In the genomic region with DNA sequence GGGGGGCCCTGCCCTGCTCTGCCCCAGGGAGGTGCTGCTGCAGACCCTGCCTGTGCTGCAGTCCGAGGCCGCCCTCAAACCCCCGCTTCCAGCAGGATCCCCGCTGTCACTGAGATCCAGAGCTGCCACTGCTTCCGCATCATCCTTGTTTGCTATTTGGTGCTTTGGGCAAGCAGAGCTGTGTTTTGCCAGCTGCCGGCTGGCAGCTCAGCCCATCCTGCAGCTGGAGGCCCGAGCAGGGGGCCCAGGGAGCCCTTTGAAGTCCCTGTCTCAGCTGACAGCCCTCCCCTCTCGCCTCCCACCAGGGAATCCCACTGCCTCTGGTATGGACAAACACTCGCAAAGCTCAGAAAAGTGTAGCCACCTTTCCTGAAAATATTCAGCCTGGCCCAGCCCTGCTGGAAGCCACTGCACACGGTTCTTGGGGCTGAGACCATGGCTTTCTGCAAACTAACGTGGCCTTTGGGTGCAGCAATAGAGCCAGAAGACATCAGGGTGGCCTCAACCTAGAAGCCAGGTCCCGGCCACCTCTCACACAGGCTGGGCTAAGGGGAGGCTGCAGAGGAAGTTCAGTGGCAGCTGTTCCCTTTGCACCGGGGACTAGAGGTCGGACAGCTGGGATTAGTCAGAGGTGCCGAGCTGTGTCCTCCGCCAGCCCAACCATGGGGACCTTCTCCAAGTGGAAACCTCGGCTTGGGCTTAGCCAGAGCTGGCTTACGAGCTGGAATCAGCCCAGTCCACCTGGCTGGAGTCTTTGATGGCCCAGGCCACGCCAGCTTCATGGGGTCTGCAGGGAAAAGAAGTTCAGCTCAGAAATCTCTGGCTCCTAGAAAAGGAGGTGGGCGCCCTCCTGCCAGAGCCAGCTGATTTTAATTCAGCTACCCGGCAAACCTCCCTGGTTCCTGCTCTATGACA, we compare ENCODE assay signal across 9 cellular contexts.
A peak's percentile ranks its signal among the peaks of the same experiment; 100 is the strongest.
DNase-seq lines count a peak whose midpoint lies in the region; ATAC-seq and TF ChIP-seq lines count a peak whose summit lies in the region.
"Had no signal": no experiment of that assay in that cellular context is flagged by ENCODE, and none has a peak within 500 bp of the region (broad histone marks: within the 10 kb centered on the region; RNA-seq: fewer than 3 reads in every experiment).

No MANE protein-coding gene starts in this region.

- no peaks in the 10 kb centered on the region for H3K27me3 ChIP-seq in IMR-90 (ENCODE audit: control insufficient read depth, insufficient read depth, low read length)
- no peaks in the 10 kb centered on the region; the same call in 1 of the 2 replicates for H3K27me3 ChIP-seq in SJCRH30

- H3K23ac ChIP-seq in IMR-90 (ENCODE audit: low read depth, low read length): 0 out of 2 replicates have a peak overlapping the region, but pooled peaks have one; percentile 31

- no peak overlapping the region for H4K5ac ChIP-seq in IMR-90 (ENCODE audit: low read depth, low read length)

- no peak overlapping the region for H3K18ac ChIP-seq in IMR-90 (ENCODE audit: low read depth, low read length)

- H3K9me3 ChIP-seq in IMR-90 (ENCODE audit: control insufficient read depth, insufficient read depth, low read length) (peaks cover 8% of the 10 kb centered on the region), SJCRH30 (replicated peaks) (no peaks in the 10 kb centered on the region)

- peaks cover 2 to 4% of the 10 kb centered on the region in 2 donors for H3K36me3 Mint-ChIP-seq in stimulated activated naive B cell treated with anti-CD40 and anti-IgM and Interleukin-4, amounts not matched to agents 10 μg/mL and 1 μg/mL and 100 μg/mL, for 72 hours
- H3K36me3 Mint-ChIP-seq: activated naive CD4-positive, alpha-beta T cell treated with anti-CD3 and anti-CD28 coated beads, Interleukin-2, amount 10 ng/mL, durations not matched to agents 7 days and 5 days had no signal

- intact Hi-C loops in IMR-90 (cut with micrococcal nuclease) (no loop called here), left ventricle myocardium superior (cut with micrococcal nuclease) (no loop called here)

- no peak for TF ChIP-seq POLR2A in IMR-90 (IDR thresholded peaks at IDR 0.05; ENCODE audit: low read depth, low read length)

- BruUV-seq in IMR-90 (replicated peaks; lab: Mats Ljungman, UMichigan): no TSS peak

- H4K8ac ChIP-seq in IMR-90 (ENCODE audit: low read depth in 2 of 2, low read length in 2 of 2): 0 out of 4 replicates have a peak overlapping the region, but pooled peaks of 1 of the 2 experiments have one; percentile 17

- peaks cover 7 to 9% of the 10 kb centered on the region in 2 donors for H3K27me3 Mint-ChIP-seq in stimulated activated naive B cell treated with anti-CD40 and anti-IgM and Interleukin-4, amounts not matched to agents 10 μg/mL and 1 μg/mL and 100 μg/mL, for 72 hours

- peaks cover 3% of the 10 kb centered on the region for H3K9me1 ChIP-seq in IMR-90 (ENCODE audit: insufficient read depth, low read length)

- no peak for TF ChIP-seq CTCF in IMR-90 (conservative IDR thresholded peaks at IDR 0.05; ENCODE audit: low read depth, low read length)

- H3K9me3 Mint-ChIP-seq in stimulated activated naive B cell treated with anti-CD40 and anti-IgM and Interleukin-4, amounts not matched to agents 10 μg/mL and 1 μg/mL and 100 μg/mL, for 72 hours: peaks cover 3 to 5% of the 10 kb centered on the region in 2 donors

- H3K4me3 ChIP-seq in IMR-90 (ENCODE audit: insufficient read depth, low read depth, low read length) (no peak overlapping the region), SJCRH30 (no peak overlapping the region)

- no peak overlapping the region for H3K4me3 Mint-ChIP-seq in stimulated activated naive B cell treated with anti-CD40 and anti-IgM and Interleukin-4, amounts not matched to agents 10 μg/mL and 1 μg/mL and 100 μg/mL, for 72 hours
- H3K4me3 Mint-ChIP-seq: activated naive CD4-positive, alpha-beta T cell treated with anti-CD3 and anti-CD28 coated beads, Interleukin-2, amount 10 ng/mL, durations not matched to agents 7 days and 5 days had no signal

- no peak for TF ChIP-seq RAD21 in IMR-90 (IDR thresholded peaks at IDR 0.05; ENCODE audit: low read length)

- no peak overlapping the region for H2BK15ac ChIP-seq in IMR-90 (ENCODE audit: low read depth, low read length)

- WGBS in IMR-90 (ENCODE audit: extremely low coverage in 2 of 2, insufficient read length in 1 of 2), 2 experiments: 55% methylated on average over 9 of the region's 21 CpGs; no CpG with 5 or more reads in 1 of the 2 experiments

- peak overlapping the region; percentile 37; the same call in 1 of the 2 replicates for H2BK120ac ChIP-seq in IMR-90 (ENCODE audit: low read depth, low read length)

- peak overlapping the region; percentile 63 for H2BK20ac ChIP-seq in IMR-90 (ENCODE audit: low read depth, low read length)

- peak overlapping the region; percentile 37 for H3K27ac Mint-ChIP-seq in stimulated activated naive B cell treated with anti-CD40 and anti-IgM and Interleukin-4, amounts not matched to agents 10 μg/mL and 1 μg/mL and 100 μg/mL, for 72 hours
- H3K27ac Mint-ChIP-seq: activated naive CD4-positive, alpha-beta T cell treated with anti-CD3 and anti-CD28 coated beads, Interleukin-2, amount 10 ng/mL, durations not matched to agents 7 days and 5 days had no signal

- in situ Hi-C loops in IMR-90 (cut with MboI; ENCODE audit: low sequenced_read_pairs): no loop called here

- peak overlapping the region; percentile 17; the same call in 1 of the 2 replicates for H2AK5ac ChIP-seq in IMR-90 (ENCODE audit: low read depth, low read length)

- H2AFZ ChIP-seq in IMR-90 (replicated peaks; ENCODE audit: low read length, poor library complexity): peak overlapping the region; percentile 51

- no peak overlapping the region for H3K4ac ChIP-seq in IMR-90 (ENCODE audit: low read depth, low read length)

- H2AK9ac ChIP-seq in IMR-90 (replicated peaks; ENCODE audit: low read depth, low read length, poor library complexity): peak overlapping the region; percentile 4

- peak overlapping the region; percentile 19; the same call in 1 of the 2 replicates for H4K91ac ChIP-seq in IMR-90 (ENCODE audit: insufficient read depth, low read depth, low read length)

- no peak overlapping the region for H3K56ac ChIP-seq in IMR-90 (ENCODE audit: extremely low read depth, insufficient read depth, low read length)

- peaks cover 6% of the 10 kb centered on the region for H4K20me1 ChIP-seq in IMR-90 (ENCODE audit: insufficient read depth, low read length)

- H3K9ac ChIP-seq in IMR-90 (ENCODE audit: low read depth, low read length): no peak overlapping the region

- peak; percentile 33 for ATAC-seq in IMR-90 (ENCODE audit: low read depth)
- ATAC-seq in left ventricle myocardium superior: peak; percentile 76
- peak; percentile 72 to 77 for ATAC-seq in stimulated activated naive B cell treated with anti-CD40 and anti-IgM and Interleukin-4, amounts not matched to agents 10 μg/mL and 1 μg/mL and 100 μg/mL, for 72 hours (replicated peaks)
- no peak for ATAC-seq in HG03280 (IDR thresholded peaks at IDR 0.05; ENCODE audit: unreplicated experiment)

- peaks cover 33% of the 10 kb centered on the region for H3K4me1 ChIP-seq in IMR-90 (ENCODE audit: control insufficient read depth, insufficient read depth, low read length)
- H3K4me1 ChIP-seq in SJCRH30: peaks cover 34% of the 10 kb centered on the region

- DNase-seq in IMR-90 (peak; percentile 48), SJCRH30 (peak; percentile 88 to 91), left ventricle myocardium superior (peak; percentile 71), NCI-H1436 (lab: John Stamatoyannopoulos, UW) (no peak)
- no peak for DNase-seq in stimulated activated naive B cell treated with anti-CD40 and anti-IgM and Interleukin-4, amounts not matched to agents 10 μg/mL and 1 μg/mL and 100 μg/mL, for 72 hours
- DNase-seq in stimulated activated naive CD4-positive, alpha-beta T cell treated with Interleukin-2 at 50 U/mL for 16 hours (lab: John Stamatoyannopoulos, UW): no peak
- no peak for DNase-seq in activated naive CD4-positive, alpha-beta T cell (lab: John Stamatoyannopoulos, UW)

- H3K4me2 ChIP-seq in IMR-90 (ENCODE audit: low read depth, low read length): no peak overlapping the region

- H3K14ac ChIP-seq in IMR-90 (replicated peaks; ENCODE audit: low read depth, low read length): no peak overlapping the region

- no peak overlapping the region for H2BK5ac ChIP-seq in IMR-90 (ENCODE audit: low read depth, low read length, poor library complexity, severe bottlenecking)

- peaks cover 12 to 24% of the 10 kb centered on the region in 2 donors for H3K4me1 Mint-ChIP-seq in stimulated activated naive B cell treated with anti-CD40 and anti-IgM and Interleukin-4, amounts not matched to agents 10 μg/mL and 1 μg/mL and 100 μg/mL, for 72 hours

- CTCF ChIA-PET in IMR-90 (lab: Yijun Ruan, JAX): interaction anchor here (0.6 to 1.0 kb wide), 4 partner anchors 10 to 91 kb away, joined by 3 read pairs; no protein-coding TSS in a partner anchor

- H3K27ac ChIP-seq in IMR-90 (ENCODE audit: insufficient read depth, low read length) (no peak overlapping the region), SJCRH30 (peak overlapping the region; percentile 40)

- H3K36me3 ChIP-seq in IMR-90 (ENCODE audit: control insufficient read depth, insufficient read depth, low read length): no peaks in the 10 kb centered on the region
- H3K36me3 ChIP-seq in SJCRH30: no peaks in the 10 kb centered on the region

- POLR2A ChIA-PET in IMR-90 (lab: Charles Lee; ENCODE audit: unreplicated experiment): no interaction called here

- H3K79me1 ChIP-seq in IMR-90 (ENCODE audit: low read depth in 1 of 2, low read length in 2 of 2): no peaks in the 10 kb centered on the region

- dilution Hi-C loops in IMR-90 (cut with HindIII; ENCODE audit: low sequenced_read_pairs, unreplicated experiment): no loop called here

TF ChIP-seq in IMR-90, 13 proteins besides CTCF, POLR2A, EP300 and RAD21 (continues in another document):
- TF ChIP-seq RFX5 (IDR thresholded peaks at IDR 0.05; ENCODE audit: low read depth, low read length): no peak
- TF ChIP-seq MXI1 (IDR thresholded peaks at IDR 0.05; ENCODE audit: borderline replicate concordance, low read depth, low read length): no peak
- no peak for TF ChIP-seq RCOR1 (IDR thresholded peaks at IDR 0.05; ENCODE audit: insufficient replicate concordance, low read length)
- TF ChIP-seq, protein P1, sequence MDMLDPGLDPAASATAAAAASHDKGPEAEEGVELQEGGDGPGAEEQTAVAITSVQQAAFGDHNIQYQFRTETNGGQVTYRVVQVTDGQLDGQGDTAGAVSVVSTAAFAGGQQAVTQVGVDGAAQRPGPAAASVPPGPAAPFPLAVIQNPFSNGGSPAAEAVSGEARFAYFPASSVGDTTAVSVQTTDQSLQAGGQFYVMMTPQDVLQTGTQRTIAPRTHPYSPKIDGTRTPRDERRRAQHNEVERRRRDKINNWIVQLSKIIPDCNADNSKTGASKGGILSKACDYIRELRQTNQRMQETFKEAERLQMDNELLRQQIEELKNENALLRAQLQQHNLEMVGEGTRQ (IDR thresholded peaks at IDR 0.05; ENCODE audit: low read depth, low read length): no peak
- no peak for TF ChIP-seq MAZ (IDR thresholded peaks at IDR 0.05; ENCODE audit: borderline replicate concordance, low read depth, low read length)
- TF ChIP-seq MAFK (IDR thresholded peaks at IDR 0.05; ENCODE audit: low read depth, low read length): no peak
- no peak; the same call in 1 of the 2 replicates for TF ChIP-seq SMC3 (IDR thresholded peaks at IDR 0.05; ENCODE audit: low read depth, low read length)
- no peak for TF ChIP-seq CEBPB (IDR thresholded peaks at IDR 0.05; ENCODE audit: low read depth, low read length)
- TF ChIP-seq NFE2L2 (IDR thresholded peaks at IDR 0.05; ENCODE audit: low read depth, low read length): no peak

Comparison
In these comparisons a context has a peak if more than half of its experiments do, and no peak if none do; other contexts are left out.
1. DNase-seq: peak in IMR-90 (single experiment), SJCRH30 (2 of 2) and left ventricle myocardium superior (single experiment); none in stimulated activated naive B cell treated with anti-CD40 and anti-IgM and Interleukin-4, amounts not matched to agents 10 μg/mL and 1 μg/mL and 100 μg/mL, for 72 hours (single experiment), NCI-H1436 (single experiment), stimulated activated naive CD4-positive, alpha-beta T cell treated with Interleukin-2 at 50 U/mL for 16 hours (single experiment) and activated naive CD4-positive, alpha-beta T cell (0 of 4).